ENCODE assay signal across 8 cellular contexts in genomic region chr10:103685880-103686669, GRCh38.
A peak's percentile ranks its signal among the peaks of the same experiment; 100 is the strongest.
DNase-seq lines count a peak whose midpoint lies in the region; ATAC-seq and TF ChIP-seq lines count a peak whose summit lies in the region.

No MANE protein-coding gene starts in this region.

- DNase-seq in DMS 273 (lab: John Stamatoyannopoulos, UW; ENCODE audit: unreplicated experiment) (peak; percentile 77), DMS 273 treated with DMSO at 0.1 percent for 48 hours (lab: John Stamatoyannopoulos, UW) (no peak), NCI-H2196 treated with DMSO at 0.1 percent for 48 hours (lab: John Stamatoyannopoulos, UW; ENCODE audit: unreplicated experiment) (peak; percentile 5), choroid plexus epithelial cell (ENCODE audit: low read depth) (peak; percentile 78), right lobe of liver (peak; percentile 73 to 80 (median 80))
- peak; percentile 85 for DNase-seq in activated CD4-positive, alpha-beta T cell treated with anti-CD3 and anti-CD28 coated beads for 48 hours
- DNase-seq in stimulated activated CD4-positive, alpha-beta T cell treated with anti-CD3 and anti-CD28 coated beads, TNF-alpha, amount 100 ng/mL, for 4 hours (ENCODE audit: low read depth in 3 of 3): peak; percentile 59 to 65 (median 64)

- no peaks in the 10 kb centered on the region for H3K27me3 ChIP-seq in right lobe of liver

- no peaks in the 10 kb centered on the region for H3K36me3 ChIP-seq in right lobe of liver

- ATAC-seq in HG02763 (IDR thresholded peaks at IDR 0.05; ENCODE audit: unreplicated experiment) (peak; percentile 60), right lobe of liver (peak; percentile 93 to 98 (median 96))

- TF ChIP-seq CTCF in choroid plexus epithelial cell (conservative IDR thresholded peaks at IDR 0.05; ENCODE audit: low read depth, low read length) (peak; percentile 98), right lobe of liver (IDR thresholded peaks at IDR 0.05) (peak; percentile 92 to 96 (median 94))

- no peak for TF ChIP-seq POLR2A in right lobe of liver (IDR thresholded peaks at IDR 0.05)

- H3K4me1 ChIP-seq in right lobe of liver: no peaks in the 10 kb centered on the region

- H3K4me3 ChIP-seq in choroid plexus epithelial cell (ENCODE audit: low read depth, low read length) (no peak overlapping the region), right lobe of liver (no peak overlapping the region)

- H3K27ac ChIP-seq in right lobe of liver: no peak overlapping the region

- intact Hi-C loops in right lobe of liver (cut with DNase I): no loop called here

- WGBS in right lobe of liver (ENCODE audit: insufficient coverage, low coverage, low lambda C conversion rate, missing lambda C conversion rate): 20% methylated on average over 4 of the region's 8 CpGs

- no peaks in the 10 kb centered on the region for H3K9me3 ChIP-seq in right lobe of liver
